1 cellular context compared by ENCODE assay signal in genomic region chr6:24662206-24662605, GRCh38.
TF ChIP-seq lines count a peak whose summit lies in the region.

No MANE protein-coding gene starts in this region.

TF ChIP-seq in GM23338, 12 proteins besides CTCF, POLR2A, EP300 and RAD21:
- TF ChIP-seq REST (IDR thresholded peaks at IDR 0.05; ENCODE audit: unreplicated experiment) (no peak), EZH2 (IDR thresholded peaks at IDR 0.05; ENCODE audit: low read depth, unreplicated experiment) (no peak), EZH2phosphoT487 (IDR thresholded peaks at IDR 0.05; ENCODE audit: unreplicated experiment) (no peak), JUNB (IDR thresholded peaks at IDR 0.05; ENCODE audit: unreplicated experiment) (no peak), CREB1 (CRISPR knock-in tag; IDR thresholded peaks at IDR 0.05; ENCODE audit: low read depth) (no peak), ZNF462 (CRISPR knock-in tag; IDR thresholded peaks at IDR 0.05) (no peak), ETS1 (IDR thresholded peaks at IDR 0.05) (no peak), STAT1 (IDR thresholded peaks at IDR 0.05; ENCODE audit: unreplicated experiment) (no peak), POLR2AphosphoS5 (IDR thresholded peaks at IDR 0.05; ENCODE audit: low read depth) (no peak), ZNF114 (CRISPR knock-in tag; IDR thresholded peaks at IDR 0.05) (no peak), NANOG (IDR thresholded peaks at IDR 0.05; ENCODE audit: borderline replicate concordance) (no peak), ZNF331 (CRISPR knock-in tag; IDR thresholded peaks at IDR 0.05; ENCODE audit: low read depth) (no peak)
